Comparison of ENCODE assay signal across 25 cellular contexts in the genomic region with DNA sequence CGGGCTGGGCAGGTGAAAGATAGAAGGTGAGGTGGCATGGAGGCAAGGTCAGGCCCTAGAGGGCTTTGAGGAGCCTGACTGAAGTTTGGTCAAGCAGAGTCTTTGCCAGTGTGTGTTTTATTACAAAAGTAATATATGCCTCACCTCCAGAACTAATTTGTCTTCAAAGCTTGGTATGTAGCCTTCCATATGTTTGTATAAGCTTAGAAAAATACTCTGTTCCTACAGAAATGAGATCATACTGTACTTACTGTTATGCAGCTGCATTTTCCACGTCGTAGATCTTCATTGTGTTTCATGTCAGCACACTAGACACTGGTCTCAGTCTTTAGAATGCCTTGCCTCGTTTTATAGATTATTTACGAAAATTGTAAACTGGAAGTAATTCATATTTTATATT.
"Had no signal": no experiment of that assay in that cellular context is flagged by ENCODE, and none has a peak within 500 bp of the region (broad histone marks: within the 10 kb centered on the region; RNA-seq: fewer than 3 reads in every experiment).

No MANE protein-coding gene starts in this region.

- H3K36me3 ChIP-seq: breast epithelium, left lung, lower lobe of right lung, right atrium auricular region, stomach, tibial artery had no signal

- H3K4me3 ChIP-seq: breast epithelium, left lung, lower lobe of right lung, right atrium auricular region, stomach, tibial artery had no signal

- H3K27ac Mint-ChIP-seq: activated naive CD4-positive, alpha-beta T cell treated with anti-CD3 and anti-CD28 coated beads, Interleukin-2, amount 50 U/mL, for 72 hours; activated T-cell treated with anti-CD3 and anti-CD28 coated beads, Interleukin-2, amount 50 U/mL, for 72 hours had no signal

- H3K27me3 Mint-ChIP-seq: stimulated activated naive B cell treated with anti-CD40 and anti-IgM and Interleukin-4, amounts not matched to agents 10 μg/mL and 1 μg/mL and 100 μg/mL, for 72 hours had no signal

- ATAC-seq: activated naive CD4-positive, alpha-beta T cell treated with anti-CD3 and anti-CD28 coated beads, Interleukin-2, amount 50 U/mL, for 72 hours; activated T-cell treated with anti-CD3 and anti-CD28 coated beads, Interleukin-2, amount 50 U/mL, for 72 hours; left lung; lower lobe of right lung; stimulated activated naive B cell treated with anti-CD40 and anti-IgM and Interleukin-4, amounts not matched to agents 10 μg/mL and 1 μg/mL and 100 μg/mL, for 72 hours had no signal

- H3K9ac ChIP-seq: parathyroid adenoma had no signal

- H3K9me3 Mint-ChIP-seq: activated naive CD4-positive, alpha-beta T cell treated with anti-CD3 and anti-CD28 coated beads, Interleukin-2, amount 50 U/mL, for 72 hours; activated T-cell treated with anti-CD3 and anti-CD28 coated beads, Interleukin-2, amount 50 U/mL, for 72 hours; nephron progenitor cell; stimulated activated naive B cell treated with anti-CD40 and anti-IgM and Interleukin-4, amounts not matched to agents 10 μg/mL and 1 μg/mL and 100 μg/mL, for 72 hours had no signal

- H3K4me3 Mint-ChIP-seq: activated T-cell treated with anti-CD3 and anti-CD28 coated beads, Interleukin-2, amount 50 U/mL, for 72 hours; nephron progenitor cell; stimulated activated naive B cell treated with anti-CD40 and anti-IgM and Interleukin-4, amounts not matched to agents 10 μg/mL and 1 μg/mL and 100 μg/mL, for 72 hours had no signal

- H3K27ac ChIP-seq: breast epithelium, left lung, lower lobe of right lung, parathyroid adenoma, right atrium auricular region, stomach, tibial artery had no signal

- FAIRE-seq: frontal cortex had no signal

- DNase-seq: activated CD4-positive, alpha-beta T cell treated with anti-CD3 and anti-CD28 coated beads for 4 hours; activated CD4-positive, alpha-beta T cell treated with anti-CD3 and anti-CD28 coated beads, Interleukin-2, amount 50 U/mL, for 4 hours; activated CD4-positive, CD25-positive, alpha-beta regulatory T cell; activated naive CD4-positive, alpha-beta T cell; activated T-cell treated with anti-CD3 and anti-CD28 coated beads for 4 hours; activated T-cell treated with anti-CD3 and anti-CD28 coated beads, Interleukin-2, amount 50 U/mL, for 72 hours; central memory CD4-positive, alpha-beta T cell; effector CD8-positive, alpha-beta T cell; kidney glomerular epithelial cell; left lung; lower lobe of right lung; mesendoderm; nephron progenitor cell; nucleus accumbens; stimulated activated CD4-positive, alpha-beta T cell treated with anti-CD3 and anti-CD28 coated beads, Interleukin-15, amount 100 ng/mL, for 24 hours; stimulated activated CD4-positive, alpha-beta T cell treated with anti-CD3 and anti-CD28 coated beads, Interleukin-2, amount 100 ng/mL, for 24 hours; stimulated activated naive B cell treated with anti-CD40 and anti-IgM and Interleukin-4, amounts not matched to agents 10 μg/mL and 1 μg/mL and 100 μg/mL, for 72 hours; stomach; T-helper 2 cell; tibial artery had no signal

- H3K9me3 ChIP-seq: breast epithelium, left lung, lower lobe of right lung, right atrium auricular region, stomach, tibial artery had no signal

- H3K36me3 Mint-ChIP-seq: activated naive CD4-positive, alpha-beta T cell treated with anti-CD3 and anti-CD28 coated beads, Interleukin-2, amount 50 U/mL, for 72 hours had no signal

- H3K4me1 ChIP-seq: breast epithelium, parathyroid adenoma, tibial artery had no signal

- H2AFZ ChIP-seq: parathyroid adenoma had no signal

- H3K27me3 ChIP-seq: breast epithelium, left lung, right atrium auricular region, stomach, tibial artery had no signal
